17 cellular contexts compared by ENCODE assay signal in genomic region chr9:132260846-132261245, GRCh38.
"Had no signal": no experiment of that assay in that cellular context is flagged by ENCODE, and none has a peak within 500 bp of the region (broad histone marks: within the 10 kb centered on the region; RNA-seq: fewer than 3 reads in every experiment).

No MANE protein-coding gene starts in this region.

- H3K4me2 ChIP-seq: neural progenitor cell had no signal

- H2AFZ ChIP-seq: neural progenitor cell had no signal

- H3K27me3 Mint-ChIP-seq: activated CD4-positive, alpha-beta T cell treated with anti-CD3 and anti-CD28 coated beads, Interleukin-2, amount 10 ng/mL, durations not matched to agents 7 days and 5 days; activated naive CD4-positive, alpha-beta T cell treated with anti-CD3 and anti-CD28 coated beads, Interleukin-2, amount 50 U/mL, for 24 hours; brain; stimulated activated naive CD8-positive, alpha-beta T cell treated with anti-CD3 and anti-CD28 coated beads, Interleukin-15, amount 100 ng/mL, for 72 hours had no signal

- H3K27ac ChIP-seq: dorsolateral prefrontal cortex, esophagus squamous epithelium, neural progenitor cell, ovary, thoracic aorta, uterus had no signal

- H3K27ac Mint-ChIP-seq: activated CD4-positive, alpha-beta T cell treated with anti-CD3 and anti-CD28 coated beads, Interleukin-2, amount 10 ng/mL, durations not matched to agents 7 days and 5 days; activated naive CD4-positive, alpha-beta T cell treated with anti-CD3 and anti-CD28 coated beads, Interleukin-2, amount 50 U/mL, for 24 hours; neural progenitor cell; stimulated activated naive CD8-positive, alpha-beta T cell treated with anti-CD3 and anti-CD28 coated beads, Interleukin-15, amount 100 ng/mL, for 72 hours had no signal

- H3K27me3 ChIP-seq: dorsolateral prefrontal cortex, neural progenitor cell, ovary, uterus had no signal

- H3K4me3 Mint-ChIP-seq: activated CD4-positive, alpha-beta T cell treated with anti-CD3 and anti-CD28 coated beads, Interleukin-2, amount 10 ng/mL, durations not matched to agents 7 days and 5 days; activated naive CD4-positive, alpha-beta T cell treated with anti-CD3 and anti-CD28 coated beads, Interleukin-2, amount 50 U/mL, for 24 hours; brain; immature natural killer cell; neural progenitor cell; stimulated activated naive CD8-positive, alpha-beta T cell treated with anti-CD3 and anti-CD28 coated beads, Interleukin-15, amount 100 ng/mL, for 72 hours had no signal

- H3K36me3 Mint-ChIP-seq: activated naive CD4-positive, alpha-beta T cell treated with anti-CD3 and anti-CD28 coated beads, Interleukin-2, amount 50 U/mL, for 24 hours had no signal

- H3K9me3 Mint-ChIP-seq: activated CD4-positive, alpha-beta T cell treated with anti-CD3 and anti-CD28 coated beads, Interleukin-2, amount 10 ng/mL, durations not matched to agents 7 days and 5 days; activated naive CD4-positive, alpha-beta T cell treated with anti-CD3 and anti-CD28 coated beads, Interleukin-2, amount 50 U/mL, for 24 hours; brain; immature natural killer cell; neural progenitor cell; stimulated activated naive CD8-positive, alpha-beta T cell treated with anti-CD3 and anti-CD28 coated beads, Interleukin-15, amount 100 ng/mL, for 72 hours had no signal

- H3K4me1 ChIP-seq: neural progenitor cell, uterus had no signal

- H3K4me3 ChIP-seq: dorsolateral prefrontal cortex, esophagus squamous epithelium, neural progenitor cell, ovary, thoracic aorta, uterus had no signal

- DNase-seq: activated CD4-positive, alpha-beta T cell treated with anti-CD3 and anti-CD28 coated beads, Interleukin-2, amount 10 ng/mL, durations not matched to agents 7 days and 5 days; activated CD4-positive, CD25-positive, alpha-beta regulatory T cell; activated effector memory CD4-positive, alpha-beta T cell treated with Interleukin-2 at 50 U/mL for 16 hours; amygdala; dorsolateral prefrontal cortex; esophagus squamous epithelium; foreskin fibroblast; immature natural killer cell; ovary; stimulated activated CD4-positive, alpha-beta T cell treated with anti-CD3 and anti-CD28 coated beads, Interleukin-2, amount 100 ng/mL, for 48 hours; stimulated activated CD8-positive, alpha-beta memory T cell treated with anti-CD3 and anti-CD28 coated beads, Interleukin-4, amount 100 ng/mL, for 48 hours; stimulated activated naive CD8-positive, alpha-beta T cell treated with anti-CD3 and anti-CD28 coated beads, Interleukin-15, amount 100 ng/mL, for 72 hours; uterus had no signal

- H3K9me3 ChIP-seq: esophagus squamous epithelium, ovary, thoracic aorta, uterus had no signal

- ATAC-seq: stimulated activated naive CD8-positive, alpha-beta T cell treated with anti-CD3 and anti-CD28 coated beads, Interleukin-15, amount 100 ng/mL, for 72 hours had no signal

- H3K9ac ChIP-seq: neural progenitor cell had no signal

- H3K36me3 ChIP-seq: neural progenitor cell, ovary, uterus had no signal
